Comparison of ENCODE assay signal across 24 cellular contexts in the genomic region with DNA sequence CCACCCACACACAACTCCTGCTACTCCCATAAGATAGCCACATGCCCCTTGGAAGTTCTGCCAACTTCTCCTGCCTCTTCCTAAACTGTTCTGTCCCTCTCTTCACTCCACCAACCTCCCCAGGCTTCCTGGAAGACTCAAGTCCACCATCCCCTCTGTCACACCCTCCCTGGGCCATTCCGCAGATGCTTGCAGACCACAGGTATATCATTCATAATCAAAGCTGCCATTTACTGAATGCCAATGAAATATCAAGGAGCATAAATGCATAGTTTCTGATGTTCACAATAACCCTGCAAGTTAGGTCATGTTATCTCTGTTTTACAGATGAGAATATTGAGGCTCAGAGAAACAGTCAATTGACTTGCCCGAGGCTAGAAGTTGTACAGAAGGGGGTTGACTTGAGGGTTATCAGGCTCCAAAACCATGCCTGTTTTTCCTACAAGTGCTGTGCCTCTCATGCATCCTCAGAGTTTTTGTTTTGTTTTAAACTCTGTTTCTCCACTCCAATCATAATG.
"Had no signal": no experiment of that assay in that cellular context is flagged by ENCODE, and none has a peak within 500 bp of the region (broad histone marks: within the 10 kb centered on the region; RNA-seq: fewer than 3 reads in every experiment).

No MANE protein-coding gene starts in this region.

- H3K27ac ChIP-seq: Peyer's patch, RWPE1, SJCRH30, VCaP had no signal

- H3K9me3 ChIP-seq: Peyer's patch had no signal

- ATAC-seq: activated T-cell treated with anti-CD3 and anti-CD28 coated beads, Interleukin-2, amount 50 U/mL, for 72 hours had no signal

- H3K4me3 ChIP-seq: Peyer's patch, SJCRH30 had no signal

- H3K27me3 ChIP-seq: Peyer's patch, SJCRH30 had no signal

- H3K36me3 ChIP-seq: Peyer's patch, SJCRH30 had no signal

- DNase-seq: activated CD4-positive, alpha-beta memory T cell treated with anti-CD3 and anti-CD28 coated beads for 36 hours; activated CD4-positive, alpha-beta T cell treated with anti-CD3 and anti-CD28 coated beads, Interleukin-2, amount 10 ng/mL, durations not matched to agents 7 days and 5 days; activated CD4-positive, CD25-positive, alpha-beta regulatory T cell; activated CD8-positive, alpha-beta memory T cell treated with anti-CD3 and anti-CD28 coated beads, Interleukin-2, amount 50 U/mL, for 4 hours; activated gamma-delta T cell treated with Interleukin-2 at 50 U/mL for 16 hours; activated naive CD4-positive, alpha-beta T cell treated with anti-CD3 and anti-CD28 coated beads, Interleukin-2, amount 10 ng/mL, durations not matched to agents 7 days and 5 days; activated naive CD8-positive, alpha-beta T cell treated with anti-CD3 and anti-CD28 coated beads for 36 hours; activated T-cell treated with anti-CD3 and anti-CD28 coated beads, Interleukin-2, amount 50 U/mL, for 72 hours; caudate nucleus; Kasumi-1; KBM-7; NCI-H1092 treated with DMSO at 0.1 percent for 48 hours; NCI-H1417 treated with DMSO at 0.1 percent for 48 hours; NCI-H1694 treated with DMSO at 0.1 percent for 48 hours; NCI-H2029 treated with DMSO at 0.1 percent for 48 hours; NCI-H345; NCI-H510A; NCI-H526 treated with DMSO at 0.1 percent for 48 hours; NK-92 treated with Interleukin-12 subunit alpha and Interleukin-12 subunit beta, amount 100 ng/mL, for 24 hours; Peyer's patch; Right ventricle myocardium superior; SJCRH30 had no signal

- H3K4me1 ChIP-seq: Peyer's patch had no signal
